In the genomic region with DNA sequence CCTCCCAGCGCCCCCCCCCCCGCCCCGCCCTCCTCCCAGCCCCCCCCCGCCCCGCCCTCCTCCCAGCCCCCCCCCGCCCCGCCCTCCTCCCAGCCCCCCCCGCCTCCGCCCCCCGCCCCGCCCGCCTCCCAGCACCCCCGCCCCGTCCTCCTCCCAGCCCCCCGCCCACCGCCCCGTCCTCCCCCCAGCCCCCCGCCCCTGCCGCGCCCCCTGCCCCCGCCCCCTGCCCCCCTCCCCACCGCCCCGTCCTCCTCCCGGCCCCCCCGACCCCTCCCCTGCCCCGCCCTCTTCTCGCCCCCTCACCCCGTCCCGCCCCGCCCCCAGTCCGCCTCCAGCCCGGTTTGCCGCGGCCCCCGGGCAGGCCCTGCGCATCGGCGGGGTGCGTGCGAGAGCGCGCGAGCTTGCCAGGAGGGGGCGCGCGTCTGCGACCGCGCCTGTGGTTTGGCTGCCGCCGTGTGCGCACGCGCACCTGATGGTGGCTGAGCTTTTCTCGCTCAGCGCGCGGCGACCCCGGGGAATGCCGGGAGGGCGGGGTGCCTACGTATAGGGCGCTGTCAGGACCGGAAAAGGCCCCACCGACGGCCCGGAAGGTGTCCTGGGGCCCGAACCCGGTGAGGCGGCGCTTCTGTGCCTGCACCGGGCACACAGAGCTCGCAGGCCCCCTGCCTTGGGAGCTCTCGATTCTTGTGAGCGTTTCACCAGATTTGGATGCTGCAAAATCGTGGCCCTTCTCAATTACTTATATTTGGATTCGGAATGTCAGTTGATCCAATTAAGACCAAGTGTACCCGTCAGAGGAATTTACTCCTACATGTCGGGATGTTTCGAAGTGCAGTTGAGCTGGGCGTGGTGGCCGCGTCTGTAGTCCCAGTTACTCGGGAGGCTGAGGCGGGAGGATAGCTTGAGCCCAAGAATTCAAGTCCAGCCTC, we compare ENCODE assay signal across 8 cellular contexts. TPM values are rescaled to one million over a fixed set of nuclear protein-coding genes. Genes with fewer than 3 reads are reported as not detected.
DNase-seq lines count a peak whose midpoint lies in the region; ATAC-seq and TF ChIP-seq lines count a peak whose summit lies in the region.

No MANE protein-coding gene starts in this region.

- H3K9ac ChIP-seq in OCI-LY3 (ENCODE audit: low read length), result peak overlapping the region; percentile 93

- H3K27ac ChIP-seq in OCI-LY3 (ENCODE audit: low read length), result peak overlapping the region; percentile 82
- H3K27ac ChIP-seq in epithelial cell of prostate, result peak overlapping the region; percentile 87

- no peaks in the 10 kb centered on the region; the same call in 1 of the 2 replicates for H3K27me3 ChIP-seq in OCI-LY3 (ENCODE audit: low read depth, low read length)

- H3K27ac Mint-ChIP-seq in IgD-negative memory B cell, result peak overlapping the region; percentile 97 to 100 (median 98)

- H3K9me3 Mint-ChIP-seq in IgD-negative memory B cell, result peaks cover 0 to 7% (median 0%) of the 10 kb centered on the region in 3 donors

- peaks cover 10% of the 10 kb centered on the region for H3K4me1 ChIP-seq in OCI-LY3 (ENCODE audit: low read length)

- peaks cover 40% of the 10 kb centered on the region for H3K79me2 ChIP-seq in OCI-LY3 (ENCODE audit: low read length)

- peak overlapping the region; percentile 81 to 96 (median 92) for H3K4me3 Mint-ChIP-seq in IgD-negative memory B cell

- peaks cover 6% of the 10 kb centered on the region for H3K36me3 ChIP-seq in OCI-LY3 (replicated peaks; ENCODE audit: low read depth, low read length)

- peak overlapping the region; percentile 91 for H3K4me3 ChIP-seq in OCI-LY3 (ENCODE audit: low read length)

- H3K9me3 ChIP-seq in OCI-LY3 (ENCODE audit: insufficient read depth, low read length), result no peaks in the 10 kb centered on the region

- H2AFZ ChIP-seq in OCI-LY3 (ENCODE audit: low read depth, low read length), result peak overlapping the region; percentile 94

- H4K20me1 ChIP-seq in OCI-LY3 (ENCODE audit: insufficient read depth, low read length), result no peaks in the 10 kb centered on the region

- H3K4me1 Mint-ChIP-seq in IgD-negative memory B cell, result peaks cover 0 to 8% (median 5%) of the 10 kb centered on the region in 3 donors

- no peaks in the 10 kb centered on the region for H3K27me3 Mint-ChIP-seq in IgD-negative memory B cell

- peak overlapping the region; percentile 71 for H3K4me2 ChIP-seq in OCI-LY3 (ENCODE audit: low read length)

- no peaks in the 10 kb centered on the region for H3K36me3 Mint-ChIP-seq in IgD-negative memory B cell

- DNase-seq in DMS53 (lab: John Stamatoyannopoulos, UW) (peak; percentile 95), activated T-cell treated with anti-CD3 and anti-CD28 coated beads for 24 hours (ENCODE audit: low read depth) (peak; percentile 97), epithelial cell of prostate (ENCODE audit: low read depth, low spot score) (peak; percentile 59), mucosa of gallbladder (ENCODE audit: low spot score) (peak; percentile 96)
- DNase-seq in stimulated activated CD8-positive, alpha-beta memory T cell treated with anti-CD3 and anti-CD28 coated beads, Interleukin-4, amount 100 ng/mL, for 1 hour (ENCODE audit: low read depth in 2 of 2, low spot score in 1 of 2), result peak; percentile 75 to 92

- TF ChIP-seq CTCF in OCI-LY3 (IDR thresholded peaks at IDR 0.05; ENCODE audit: low read depth, low read length), result peak; percentile 45; the same call in 1 of the 2 replicates

- ATAC-seq in GM21576 (IDR thresholded peaks at IDR 0.05; ENCODE audit: unreplicated experiment), result peak; percentile 74

RNA-seq across cellular contexts. Expression of a gene that starts 0.5 kb away (rescaled TPM):
- 20.0 TPM for polyA plus RNA-seq in IgD-negative memory B cell
- 105 TPM for total RNA-seq in mucosa of gallbladder

RNA-seq across cellular contexts. Expression of a gene that starts 36.1 kb away (rescaled TPM):
- 125 TPM for polyA plus RNA-seq in IgD-negative memory B cell
- total RNA-seq in mucosa of gallbladder, result 322 TPM

RNA-seq across cellular contexts. Expression of a gene that starts 44.2 kb away (rescaled TPM):
- 10.2 TPM for polyA plus RNA-seq in IgD-negative memory B cell
- total RNA-seq in mucosa of gallbladder, result 29.3 TPM

Comparison
In these comparisons a context has a peak if more than half of its experiments do, and no peak if none do; other contexts are left out.
1. Peak in every context shown above with its lines: DNase-seq, ATAC-seq, H3K4me3 ChIP-seq and H3K27ac ChIP-seq.